Comparison of ENCODE assay signal across 8 cellular contexts in the genomic region with DNA sequence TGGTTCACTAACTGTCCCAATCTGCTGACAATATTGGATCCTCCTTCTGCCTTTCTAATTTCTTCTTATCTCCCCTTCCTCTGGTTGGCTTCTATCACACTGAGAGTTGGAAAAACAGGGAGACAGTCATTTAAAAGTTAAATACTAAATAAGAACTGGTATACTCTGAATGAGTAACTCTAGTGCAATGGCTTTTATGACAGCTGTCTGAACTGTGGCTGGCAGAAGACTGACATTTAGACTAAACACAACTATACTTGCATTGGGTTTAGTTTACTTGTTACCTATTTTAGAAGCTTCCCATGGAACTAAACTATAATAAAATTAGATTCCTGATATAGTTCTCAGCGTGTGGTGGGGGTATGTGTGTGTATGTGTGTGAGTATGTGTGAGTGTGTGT. TPM values are rescaled to one million over a fixed set of nuclear protein-coding genes. Genes with fewer than 3 reads are reported as not detected.
"Had no signal": no experiment of that assay in that cellular context is flagged by ENCODE, and none has a peak within 500 bp of the region (broad histone marks: within the 10 kb centered on the region; RNA-seq: fewer than 3 reads in every experiment).

No MANE protein-coding gene starts in this region.

- H3K4me3 ChIP-seq: GM23248, HAP-1 had no signal

- H3K4me1 Mint-ChIP-seq: IgD-negative memory B cell had no signal

- H3K9ac ChIP-seq: GM23248 had no signal

- FAIRE-seq: HepG2 had no signal

- H3K27ac ChIP-seq: GM23248 had no signal

- H3K9me3 ChIP-seq: HAP-1 had no signal

- DNase-seq: GM23248, GOT3, H7, KBM-7 had no signal

- H3K36me3 ChIP-seq: HAP-1 had no signal

- H2AFZ ChIP-seq: GM23248 had no signal

- H3K9me3 Mint-ChIP-seq: IgD-negative memory B cell had no signal

- H3K36me3 Mint-ChIP-seq: IgD-negative memory B cell had no signal

- H3K27ac Mint-ChIP-seq: IgD-negative memory B cell had no signal

- H3K4me3 Mint-ChIP-seq: IgD-negative memory B cell had no signal

- ATAC-seq: HCT116, HepG2 had no signal

RNA-seq across cellular contexts. Expression of a gene that starts 52.6 kb away (rescaled TPM):
- total RNA-seq: HepG2 had no signal
- polyA plus RNA-seq: HepG2, IgD-negative memory B cell had no signal
